1 cellular context compared by ENCODE assay signal in the genomic region with DNA sequence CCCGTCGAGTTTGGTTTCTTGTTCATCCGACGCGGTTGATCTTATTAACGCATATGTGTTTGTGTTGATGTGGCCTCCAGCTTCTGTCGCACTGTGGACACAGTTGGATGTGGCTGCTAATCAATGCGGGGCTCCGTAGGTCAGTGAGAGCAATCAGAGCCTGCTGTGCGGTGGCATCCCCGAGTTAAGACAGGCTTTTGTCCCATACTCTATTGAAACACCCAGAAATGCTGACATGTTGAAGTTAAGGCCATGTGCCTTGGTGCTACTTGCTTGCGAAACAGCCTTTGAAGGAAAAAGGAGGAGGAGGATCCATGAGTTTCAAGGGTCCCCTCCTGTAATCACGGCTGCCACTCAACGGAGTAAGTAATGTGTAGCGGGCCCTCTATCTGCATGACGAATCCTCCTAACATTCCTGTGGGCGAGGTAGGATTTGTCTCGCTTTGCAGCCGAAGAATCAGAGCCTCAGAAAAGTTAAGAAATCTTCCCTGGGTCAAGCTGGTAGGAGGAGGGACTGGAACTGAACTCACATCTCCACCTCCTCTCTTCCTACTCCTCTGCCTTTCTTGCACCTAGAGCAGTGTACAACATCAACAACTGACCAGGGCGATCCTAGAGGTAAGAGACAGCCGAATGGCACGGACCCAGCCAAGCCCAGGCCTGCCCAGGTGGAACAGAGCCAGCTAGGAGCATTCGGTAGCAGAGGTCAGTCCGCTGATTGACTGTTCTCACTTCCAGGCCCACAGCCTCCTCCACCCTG.
TF ChIP-seq lines count a peak whose summit lies in the region.

No MANE protein-coding gene starts in this region.

TF ChIP-seq in K562, 482 proteins besides CTCF, POLR2A, EP300 and RAD21 (continued from another document):
- TF ChIP-seq, protein P1, sequence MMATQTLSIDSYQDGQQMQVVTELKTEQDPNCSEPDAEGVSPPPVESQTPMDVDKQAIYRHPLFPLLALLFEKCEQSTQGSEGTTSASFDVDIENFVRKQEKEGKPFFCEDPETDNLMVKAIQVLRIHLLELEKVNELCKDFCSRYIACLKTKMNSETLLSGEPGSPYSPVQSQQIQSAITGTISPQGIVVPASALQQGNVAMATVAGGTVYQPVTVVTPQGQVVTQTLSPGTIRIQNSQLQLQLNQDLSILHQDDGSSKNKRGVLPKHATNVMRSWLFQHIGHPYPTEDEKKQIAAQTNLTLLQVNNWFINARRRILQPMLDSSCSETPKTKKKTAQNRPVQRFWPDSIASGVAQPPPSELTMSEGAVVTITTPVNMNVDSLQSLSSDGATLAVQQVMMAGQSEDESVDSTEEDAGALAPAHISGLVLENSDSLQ (IDR thresholded peaks at IDR 0.05): 0 out of 2 replicates have a peak, but pooled peaks have one; percentile 17
- peak; percentile 56 to 60; a peak in 3 of 4 replicates for TF ChIP-seq KDM1A (IDR thresholded peaks at IDR 0.05)
- TF ChIP-seq ZNF217 (CRISPR knock-in tag; IDR thresholded peaks at IDR 0.05): no peak
- TF ChIP-seq, protein P2, sequence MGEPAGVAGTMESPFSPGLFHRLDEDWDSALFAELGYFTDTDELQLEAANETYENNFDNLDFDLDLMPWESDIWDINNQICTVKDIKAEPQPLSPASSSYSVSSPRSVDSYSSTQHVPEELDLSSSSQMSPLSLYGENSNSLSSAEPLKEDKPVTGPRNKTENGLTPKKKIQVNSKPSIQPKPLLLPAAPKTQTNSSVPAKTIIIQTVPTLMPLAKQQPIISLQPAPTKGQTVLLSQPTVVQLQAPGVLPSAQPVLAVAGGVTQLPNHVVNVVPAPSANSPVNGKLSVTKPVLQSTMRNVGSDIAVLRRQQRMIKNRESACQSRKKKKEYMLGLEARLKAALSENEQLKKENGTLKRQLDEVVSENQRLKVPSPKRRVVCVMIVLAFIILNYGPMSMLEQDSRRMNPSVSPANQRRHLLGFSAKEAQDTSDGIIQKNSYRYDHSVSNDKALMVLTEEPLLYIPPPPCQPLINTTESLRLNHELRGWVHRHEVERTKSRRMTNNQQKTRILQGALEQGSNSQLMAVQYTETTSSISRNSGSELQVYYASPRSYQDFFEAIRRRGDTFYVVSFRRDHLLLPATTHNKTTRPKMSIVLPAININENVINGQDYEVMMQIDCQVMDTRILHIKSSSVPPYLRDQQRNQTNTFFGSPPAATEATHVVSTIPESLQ (CRISPR knock-in tag; IDR thresholded peaks at IDR 0.05): no peak
- TF ChIP-seq, protein P3, sequence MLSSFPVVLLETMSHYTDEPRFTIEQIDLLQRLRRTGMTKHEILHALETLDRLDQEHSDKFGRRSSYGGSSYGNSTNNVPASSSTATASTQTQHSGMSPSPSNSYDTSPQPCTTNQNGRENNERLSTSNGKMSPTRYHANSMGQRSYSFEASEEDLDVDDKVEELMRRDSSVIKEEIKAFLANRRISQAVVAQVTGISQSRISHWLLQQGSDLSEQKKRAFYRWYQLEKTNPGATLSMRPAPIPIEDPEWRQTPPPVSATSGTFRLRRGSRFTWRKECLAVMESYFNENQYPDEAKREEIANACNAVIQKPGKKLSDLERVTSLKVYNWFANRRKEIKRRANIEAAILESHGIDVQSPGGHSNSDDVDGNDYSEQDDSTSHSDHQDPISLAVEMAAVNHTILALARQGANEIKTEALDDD (IDR thresholded peaks at IDR 0.05): no peak
